8 cellular contexts compared by ENCODE assay signal in genomic region chr18:22983175-22983574, GRCh38. TPM values are rescaled to one million over a fixed set of nuclear protein-coding genes. Genes with fewer than 3 reads are reported as not detected.
DNase-seq lines count a peak whose midpoint lies in the region; ATAC-seq, FAIRE-seq and TF ChIP-seq lines count a peak whose summit lies in the region.

No MANE protein-coding gene starts in this region.

- no peak overlapping the region for H3K4me3 Mint-ChIP-seq in WTC11
- no peak overlapping the region for H3K4me3 Mint-ChIP-seq in activated T-helper 1 cell treated with anti-CD3 and anti-CD28 coated beads, Interleukin-12 subunit alpha, Interleukin-12 subunit beta, Interleukin-2, Interleukin-4 antibody, amounts not matched to agents 30 ng/mL and 10 ng/mL and 1 ng/mL, durations not matched to agents 14 hours and 24 hours and 36 hours

- no peak overlapping the region for H3K27ac Mint-ChIP-seq in WTC11
- H3K27ac Mint-ChIP-seq in activated T-helper 1 cell treated with anti-CD3 and anti-CD28 coated beads, Interleukin-12 subunit alpha, Interleukin-12 subunit beta, Interleukin-2, Interleukin-4 antibody, amounts not matched to agents 30 ng/mL and 10 ng/mL and 1 ng/mL, durations not matched to agents 14 hours and 24 hours and 36 hours: no peak overlapping the region

- no peaks in the 10 kb centered on the region for H3K9me3 Mint-ChIP-seq in WTC11
- H3K9me3 Mint-ChIP-seq in activated T-helper 1 cell treated with anti-CD3 and anti-CD28 coated beads, Interleukin-12 subunit alpha, Interleukin-12 subunit beta, Interleukin-2, Interleukin-4 antibody, amounts not matched to agents 30 ng/mL and 10 ng/mL and 1 ng/mL, durations not matched to agents 14 hours and 24 hours and 36 hours: no peaks in the 10 kb centered on the region

- CTCF ChIA-PET in WTC11 (lab: Charles Lee): interaction anchor here (0.6 to 3.0 kb wide), 28 partner anchors 9 to 516 kb away, joined by 3 to 45 read pairs (median 4); partner anchors contain the start of gene RBBP8

- POLR2A ChIA-PET in WTC11 (lab: Charles Lee): interaction anchor here (0.6 to 1.0 kb wide), 2 partner anchors 185 to 260 kb away, joined by 3 to 4 read pairs; no protein-coding TSS in a partner anchor

- FAIRE-seq in islet of Langerhans (lab: Jason Lieb, UNC): peak; percentile 99

- intact Hi-C loops in activated T-helper 1 cell treated with anti-CD3 and anti-CD28 coated beads, Interleukin-12 subunit alpha, Interleukin-12 subunit beta, Interleukin-2, Interleukin-4 antibody, amounts not matched to agents 30 ng/mL and 10 ng/mL and 1 ng/mL, durations not matched to agents 14 hours and 24 hours and 36 hours (cut with micrococcal nuclease): loop anchor here (1.0 to 2.0 kb wide), 3 partner anchors 53 to 184 kb away; no protein-coding TSS in a partner anchor

- peaks cover 9% of the 10 kb centered on the region; the same call in 1 of the 2 replicates for H3K36me3 Mint-ChIP-seq in WTC11
- peaks cover 37% of the 10 kb centered on the region for H3K36me3 Mint-ChIP-seq in activated T-helper 1 cell treated with anti-CD3 and anti-CD28 coated beads, Interleukin-12 subunit alpha, Interleukin-12 subunit beta, Interleukin-2, Interleukin-4 antibody, amounts not matched to agents 30 ng/mL and 10 ng/mL and 1 ng/mL, durations not matched to agents 14 hours and 24 hours and 36 hours (ENCODE audit: low read depth)

- TF ChIP-seq CTCF in WTC11 (IDR thresholded peaks at IDR 0.05): 0 out of 2 replicates have a peak, but pooled peaks have one; percentile 26

- peak; percentile 3 for DNase-seq in COR-L47 (lab: John Stamatoyannopoulos, UW)
- DNase-seq in HT1080 (ENCODE audit: low read depth): peak; percentile 13
- DNase-seq in WTC11 (ENCODE audit: low spot score): no peak
- no peak for DNase-seq in activated T-helper 1 cell treated with anti-CD3 and anti-CD28 coated beads, Interleukin-12 subunit alpha, Interleukin-12 subunit beta, Interleukin-2, Interleukin-4 antibody, amounts not matched to agents 30 ng/mL and 10 ng/mL and 1 ng/mL, durations not matched to agents 14 hours and 24 hours and 36 hours (ENCODE audit: low spot score)
- no peak for DNase-seq in iPS-NIHi7 (ENCODE audit: extremely low spot score)

- peaks cover 15% of the 10 kb centered on the region for H3K4me1 Mint-ChIP-seq in WTC11
- H3K4me1 Mint-ChIP-seq in activated T-helper 1 cell treated with anti-CD3 and anti-CD28 coated beads, Interleukin-12 subunit alpha, Interleukin-12 subunit beta, Interleukin-2, Interleukin-4 antibody, amounts not matched to agents 30 ng/mL and 10 ng/mL and 1 ng/mL, durations not matched to agents 14 hours and 24 hours and 36 hours (ENCODE audit: low read depth): peaks cover 11% of the 10 kb centered on the region

- H3K27me3 Mint-ChIP-seq in WTC11 (ENCODE audit: low read depth): no peaks in the 10 kb centered on the region
- H3K27me3 Mint-ChIP-seq in activated T-helper 1 cell treated with anti-CD3 and anti-CD28 coated beads, Interleukin-12 subunit alpha, Interleukin-12 subunit beta, Interleukin-2, Interleukin-4 antibody, amounts not matched to agents 30 ng/mL and 10 ng/mL and 1 ng/mL, durations not matched to agents 14 hours and 24 hours and 36 hours (ENCODE audit: insufficient read depth): no peaks in the 10 kb centered on the region

- ATAC-seq in WTC11 (no peak), GM19397 (IDR thresholded peaks at IDR 0.05; ENCODE audit: unreplicated experiment) (no peak), GM18517 (IDR thresholded peaks at IDR 0.05; ENCODE audit: unreplicated experiment) (no peak)

TF ChIP-seq in WTC11, 78 proteins besides CTCF, POLR2A, EP300 and RAD21 (continues in another document):
- TF ChIP-seq NFYB (CRISPR knock-in tag; conservative IDR thresholded peaks at IDR 0.05; ENCODE audit: low read depth) (no peak), JUN (CRISPR knock-in tag; IDR thresholded peaks at IDR 0.05) (no peak), ZNF263 (CRISPR knock-in tag; IDR thresholded peaks at IDR 0.05; ENCODE audit: low read depth) (no peak), NFE2L1 (CRISPR knock-in tag; IDR thresholded peaks at IDR 0.05) (no peak), ZNF425 (CRISPR knock-in tag; conservative IDR thresholded peaks at IDR 0.05) (no peak), ATF3 (CRISPR knock-in tag; conservative IDR thresholded peaks at IDR 0.05) (no peak), KAT7 (CRISPR knock-in tag; IDR thresholded peaks at IDR 0.05; ENCODE audit: borderline replicate concordance) (no peak), SMAD3 (CRISPR knock-in tag; IDR thresholded peaks at IDR 0.05; ENCODE audit: borderline replicate concordance) (no peak), ZNF532 (CRISPR knock-in tag; IDR thresholded peaks at IDR 0.05; ENCODE audit: borderline replicate concordance) (no peak), NR1H2 (CRISPR knock-in tag; IDR thresholded peaks at IDR 0.05) (no peak)

RNA-seq across cellular contexts. Expression of gene RBBP8, which starts 50.0 kb away (rescaled TPM):
- total RNA-seq in HT1080 (2014; rRNA removed; shearing (Covaris generic)): 43.4 and 45.1 TPM in 2 replicates
- 30.2 and 31.7 TPM in 2 replicates for polyA plus RNA-seq in HT1080 (2015; cell fraction: cytosol; rRNA removed)
- polyA plus RNA-seq in HT1080 (2015; cell fraction: nucleus; rRNA removed): 13.8 and 16.0 TPM in 2 replicates
- 31.5 to 38.3 TPM (median 33.3 TPM) in 3 replicates for total RNA-seq in WTC11 (2021)
- total RNA-seq in activated T-helper 1 cell treated with anti-CD3 and anti-CD28 coated beads, Interleukin-12 subunit alpha, Interleukin-12 subunit beta, Interleukin-2, Interleukin-4 antibody, amounts not matched to agents 30 ng/mL and 10 ng/mL and 1 ng/mL, durations not matched to agents 14 hours and 24 hours and 36 hours: 93.4 and 95.1 TPM in 2 replicates

Comparison
In these comparisons a context has a peak if more than half of its experiments do, and no peak if none do; other contexts are left out.
1. DNase-seq: peak in COR-L47 (single experiment) and HT1080 (single experiment); none in WTC11 (single experiment), activated T-helper 1 cell treated with anti-CD3 and anti-CD28 coated beads, Interleukin-12 subunit alpha, Interleukin-12 subunit beta, Interleukin-2, Interleukin-4 antibody, amounts not matched to agents 30 ng/mL and 10 ng/mL and 1 ng/mL, durations not matched to agents 14 hours and 24 hours and 36 hours (single experiment) and iPS-NIHi7 (single experiment).